11 cellular contexts compared by ENCODE assay signal in the genomic region with DNA sequence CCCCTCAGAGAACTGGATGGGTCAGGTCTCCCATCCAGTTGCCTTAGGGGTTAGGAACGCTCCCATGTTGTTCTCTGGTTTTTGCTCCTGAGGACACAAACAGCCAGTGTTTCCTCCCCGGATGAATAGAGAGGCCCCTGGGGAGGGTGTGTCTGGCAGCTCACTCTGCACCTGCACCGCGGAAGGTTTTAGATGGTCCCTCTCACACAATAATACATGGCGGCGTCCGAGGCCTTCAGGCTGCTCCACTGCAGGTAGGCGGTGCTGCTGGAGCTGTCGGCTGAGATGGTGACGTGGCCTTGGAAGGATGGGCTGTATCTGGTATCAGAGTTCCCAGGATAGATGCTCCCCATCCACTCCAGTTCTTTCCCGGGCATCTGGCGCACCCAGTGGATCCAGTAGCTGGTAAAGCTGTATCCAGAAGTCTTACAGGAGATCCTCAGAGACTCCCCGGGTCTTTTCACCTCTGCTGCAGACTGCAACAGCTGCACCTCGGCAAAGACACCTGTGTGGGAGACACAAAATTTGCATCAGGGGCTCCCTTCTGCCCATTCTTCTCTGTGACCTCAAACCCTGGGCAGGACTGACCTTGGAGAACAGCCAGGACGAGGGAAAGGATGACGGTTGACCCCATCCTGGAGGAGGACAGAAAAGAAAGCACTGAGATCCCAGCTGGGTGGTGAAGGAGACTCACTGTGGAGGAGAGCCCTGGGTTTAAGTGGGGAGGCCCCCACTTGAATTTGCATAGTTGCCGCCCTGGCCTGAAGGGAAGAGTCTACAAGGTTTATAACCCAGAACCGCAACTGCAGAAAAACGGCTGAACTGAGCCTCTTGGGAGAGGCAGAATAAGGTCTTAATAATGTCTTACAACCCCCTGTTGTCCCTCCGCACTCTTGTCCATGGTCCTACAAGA.
DNase-seq lines count a peak whose midpoint lies in the region; ATAC-seq and TF ChIP-seq lines count a peak whose summit lies in the region.
"Had no signal": no experiment of that assay in that cellular context is flagged by ENCODE, and none has a peak within 500 bp of the region (broad histone marks: within the 10 kb centered on the region; RNA-seq: fewer than 3 reads in every experiment).

No MANE protein-coding gene starts in this region.

- no peaks in the 10 kb centered on the region for H3K4me1 ChIP-seq in suprapubic skin

- TF ChIP-seq POLR2A in suprapubic skin (IDR thresholded peaks at IDR 0.05), result no peak

- no peak for TF ChIP-seq EP300 in suprapubic skin (IDR thresholded peaks at IDR 0.05)

- WGBS in suprapubic skin, result 82% methylated on average over 20 of the region's 20 CpGs

- no peak overlapping the region for H3K27ac ChIP-seq in suprapubic skin
- no peak overlapping the region for H3K27ac ChIP-seq in brain microvascular endothelial cell
- H3K27ac ChIP-seq: thoracic aorta had no signal

- TF ChIP-seq CTCF in GM10266 (IDR thresholded peaks at IDR 0.05; ENCODE audit: control insufficient read depth, insufficient read depth, low read depth, missing control alignments), result no peak
- TF ChIP-seq CTCF in suprapubic skin (IDR thresholded peaks at IDR 0.05), result no peak
- TF ChIP-seq CTCF in brain microvascular endothelial cell (IDR thresholded peaks at IDR 0.05; ENCODE audit: low read depth, low read length, missing control alignments), result no peak

- in situ Hi-C loops in brain microvascular endothelial cell (cut with HindIII; ENCODE audit: low pct_ligation_motif_present, low sequenced_read_pairs), result no loop called here

- H3K9me3 ChIP-seq in suprapubic skin, result no peaks in the 10 kb centered on the region
- H3K9me3 ChIP-seq: thoracic aorta had no signal

- ATAC-seq in GM19324 (IDR thresholded peaks at IDR 0.05; ENCODE audit: low FRiP score, unreplicated experiment) (peak; percentile 71), HG02973 (IDR thresholded peaks at IDR 0.05; ENCODE audit: unreplicated experiment) (peak; percentile 54)

- H3K36me3 ChIP-seq in suprapubic skin (no peaks in the 10 kb centered on the region), brain microvascular endothelial cell (replicated peaks) (no peaks in the 10 kb centered on the region)
- H3K36me3 ChIP-seq: thoracic aorta had no signal

- H3K4me3 ChIP-seq in suprapubic skin (no peak overlapping the region), brain microvascular endothelial cell (ENCODE audit: low read depth, low read length) (no peak overlapping the region)
- H3K4me3 ChIP-seq: thoracic aorta had no signal

- peak; percentile 29 for DNase-seq in GM10266 (ENCODE audit: extremely low spot score)
- peak; percentile 52 for DNase-seq in NCI-H345 treated with DMSO at 0.1 percent for 48 hours (lab: John Stamatoyannopoulos, UW; ENCODE audit: unreplicated experiment)
- no peak for DNase-seq in dermis blood vessel endothelial cell
- DNase-seq in suprapubic skin (ENCODE audit: low spot score in 2 of 2), result no peak
- DNase-seq in Ammon's horn (ENCODE audit: low spot score), result no peak
- DNase-seq in brain microvascular endothelial cell, result no peak
- DNase-seq: activated CD8-positive, alpha-beta memory T cell treated with anti-CD3 and anti-CD28 coated beads, Interleukin-2, amount 50 U/mL, for 4 hours; cerebellar nuclear complex had no signal

- H3K27me3 ChIP-seq in suprapubic skin (no peaks in the 10 kb centered on the region), brain microvascular endothelial cell (replicated peaks) (no peaks in the 10 kb centered on the region)

Comparison
In these comparisons a context has a peak if more than half of its experiments do, and no peak if none do; other contexts are left out.
1. DNase-seq: peak in GM10266 (single experiment) and NCI-H345 treated with DMSO at 0.1 percent for 48 hours (single experiment); none in dermis blood vessel endothelial cell (single experiment), suprapubic skin (0 of 2), Ammon's horn (single experiment) and brain microvascular endothelial cell (single experiment).